28 cellular contexts compared by ENCODE assay signal in the genomic region with DNA sequence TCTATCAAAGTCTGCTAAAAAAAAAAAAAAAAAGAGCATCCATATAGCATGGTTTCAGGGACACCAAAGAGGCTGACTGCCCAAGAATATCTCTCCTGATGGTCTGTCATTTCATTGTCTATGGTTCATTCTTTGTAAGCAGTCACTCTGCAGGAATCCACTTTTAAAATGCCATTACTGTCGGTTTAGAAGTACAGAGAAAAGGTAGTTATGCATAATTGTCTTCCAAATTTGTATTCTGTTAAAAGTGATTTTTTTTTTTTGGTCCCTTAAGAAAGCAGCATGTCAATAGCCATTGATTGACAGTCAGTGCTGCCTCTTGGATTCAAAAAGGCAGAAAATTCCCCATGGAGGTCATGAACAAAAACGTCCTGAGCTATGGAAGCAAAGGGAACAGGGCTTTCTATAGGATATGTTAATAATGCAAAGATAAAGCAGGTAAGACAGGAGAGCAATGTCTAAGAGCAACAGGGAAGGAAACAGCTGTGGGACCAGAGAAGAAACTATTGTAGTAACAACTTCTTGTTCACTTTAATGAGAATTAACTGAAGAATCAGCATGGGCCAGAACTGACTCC.
"Had no signal": no experiment of that assay in that cellular context is flagged by ENCODE, and none has a peak within 500 bp of the region (broad histone marks: within the 10 kb centered on the region; RNA-seq: fewer than 3 reads in every experiment).

No MANE protein-coding gene starts in this region.

- ATAC-seq: esophagus mucosa; gastrocnemius medialis; left lobe of liver; mucosa of descending colon; natural killer cell treated with Interleukin-12 subunit alpha and Interleukin-12 subunit beta and Interleukin-15 and Interleukin-18, amount 100 ng/mL, for 72 hours; psoas muscle; right cardiac atrium; stimulated activated effector memory CD8-positive, alpha-beta T cell treated with anti-CD3 and anti-CD28 coated beads, Interleukin-12 subunit alpha, Interleukin-12 subunit beta, amount 100 ng/mL, for 72 hours had no signal

- H3K4me1 Mint-ChIP-seq: naive B cell had no signal

- H3K27me3 ChIP-seq: gastrocnemius medialis, ovary, sigmoid colon, stomach, testis, tibial artery, upper lobe of left lung had no signal

- H3K27ac Mint-ChIP-seq: mesothelial cell of epicardium; naive B cell; natural killer cell treated with Interleukin-12 subunit alpha and Interleukin-12 subunit beta and Interleukin-15 and Interleukin-18, amount 100 ng/mL, for 72 hours; stimulated activated effector memory CD8-positive, alpha-beta T cell treated with anti-CD3 and anti-CD28 coated beads, Interleukin-12 subunit alpha, Interleukin-12 subunit beta, amount 100 ng/mL, for 72 hours had no signal

- H3K36me3 Mint-ChIP-seq: mesothelial cell of epicardium; naive B cell; natural killer cell treated with Interleukin-12 subunit alpha and Interleukin-12 subunit beta and Interleukin-15 and Interleukin-18, amount 100 ng/mL, for 72 hours; stimulated activated effector memory CD8-positive, alpha-beta T cell treated with anti-CD3 and anti-CD28 coated beads, Interleukin-12 subunit alpha, Interleukin-12 subunit beta, amount 100 ng/mL, for 72 hours had no signal

- H3K9me3 ChIP-seq: gastrocnemius medialis, mucosa of descending colon, ovary, psoas muscle, sigmoid colon, stomach, testis, tibial artery, upper lobe of left lung had no signal

- H3K4me3 ChIP-seq: dorsolateral prefrontal cortex, gastrocnemius medialis, mucosa of descending colon, ovary, psoas muscle, sigmoid colon, stomach, testis, tibial artery, upper lobe of left lung had no signal

- H3K4me1 ChIP-seq: gastrocnemius medialis, psoas muscle, sigmoid colon, stomach, testis, upper lobe of left lung had no signal

- H3K4me3 Mint-ChIP-seq: mesothelial cell of epicardium; naive B cell; natural killer cell treated with Interleukin-12 subunit alpha and Interleukin-12 subunit beta and Interleukin-15 and Interleukin-18, amount 100 ng/mL, for 72 hours; stimulated activated effector memory CD8-positive, alpha-beta T cell treated with anti-CD3 and anti-CD28 coated beads, Interleukin-12 subunit alpha, Interleukin-12 subunit beta, amount 100 ng/mL, for 72 hours had no signal

- H3K36me3 ChIP-seq: gastrocnemius medialis, ovary, sigmoid colon, stomach, tibial artery, upper lobe of left lung had no signal

- H3K9me3 Mint-ChIP-seq: mesothelial cell of epicardium; stimulated activated effector memory CD8-positive, alpha-beta T cell treated with anti-CD3 and anti-CD28 coated beads, Interleukin-12 subunit alpha, Interleukin-12 subunit beta, amount 100 ng/mL, for 72 hours had no signal

- H3K27ac ChIP-seq: dorsolateral prefrontal cortex, epithelial cell of prostate, gastrocnemius medialis, ovary, psoas muscle, sigmoid colon, stomach, testis, tibial artery, upper lobe of left lung had no signal

- H3K27me3 Mint-ChIP-seq: naive B cell; natural killer cell treated with Interleukin-12 subunit alpha and Interleukin-12 subunit beta and Interleukin-15 and Interleukin-18, amount 100 ng/mL, for 72 hours had no signal

- DNase-seq: dorsolateral prefrontal cortex; effector CD4-positive, alpha-beta T cell; gastrocnemius medialis; head of caudate nucleus; kidney; mesenchymal stem cell; mucosa of descending colon; naive B cell; occipital lobe; ovary; posterior cingulate gyrus; psoas muscle; sigmoid colon; stimulated activated CD4-positive, alpha-beta T cell treated with anti-CD3 and anti-CD28 coated beads, Interleukin-2, amount 100 ng/mL, for 24 hours; stimulated activated CD4-positive, alpha-beta T cell treated with anti-CD3 and anti-CD28 coated beads, Interleukin-4, amount 100 ng/mL, for 24 hours; stimulated activated naive CD4-positive, alpha-beta T cell treated with Interleukin-2 at 50 U/mL for 16 hours; stomach; substantia nigra; testis; tibial artery; upper lobe of left lung had no signal
